Comparison of ENCODE assay signal across 14 cellular contexts in the genomic region with DNA sequence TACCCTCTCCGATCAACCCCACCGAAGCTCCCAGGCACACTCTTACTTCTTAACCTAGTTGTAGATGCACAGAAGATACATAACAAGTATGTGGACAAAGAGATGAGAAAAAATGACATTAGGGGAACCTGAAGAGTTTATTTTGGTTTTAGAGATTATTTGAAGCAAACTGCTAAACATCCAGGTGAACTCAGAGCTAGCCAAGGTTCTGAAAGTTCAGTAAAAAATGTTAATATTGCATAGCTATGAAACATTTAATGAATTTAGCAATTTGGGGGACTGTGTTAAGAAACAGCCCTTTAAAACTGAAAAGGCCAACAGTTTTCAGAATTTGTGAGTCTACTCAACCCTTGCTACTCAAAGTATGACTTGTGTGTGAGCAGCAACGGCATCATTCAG.
A peak's percentile ranks its signal among the peaks of the same experiment; 100 is the strongest.
DNase-seq lines count a peak whose midpoint lies in the region; ATAC-seq and TF ChIP-seq lines count a peak whose summit lies in the region.
"Had no signal": no experiment of that assay in that cellular context is flagged by ENCODE, and none has a peak within 500 bp of the region (broad histone marks: within the 10 kb centered on the region; RNA-seq: fewer than 3 reads in every experiment).

No MANE protein-coding gene starts in this region.

- H3K27me3 ChIP-seq in SK-N-SH (ENCODE audit: insufficient read depth) (no peaks in the 10 kb centered on the region), HL-60 (ENCODE audit: insufficient read depth, poor library complexity, severe bottlenecking) (no peaks in the 10 kb centered on the region)
- H3K27me3 ChIP-seq: BLaER1 treated with 17β-estradiol and CSF1 and Interleukin-3, amounts not matched to agents 10 nM and 100 nM had no signal

- TF ChIP-seq CTCF in SK-N-SH (IDR thresholded peaks at IDR 0.05) (no peak), HL-60 (IDR thresholded peaks at IDR 0.05; ENCODE audit: insufficient read depth, low read length) (no peak), GM13976 (IDR thresholded peaks at IDR 0.05; ENCODE audit: borderline replicate concordance, control extremely low read depth, extremely low read depth, insufficient read depth, missing control alignments) (no peak)

- H3K27ac ChIP-seq in SK-N-SH (ENCODE audit: low read depth in 2 of 2, low read length in 1 of 2) (no peak overlapping the region), HL-60 (replicated peaks) (peak overlapping the region; percentile 68)
- H3K27ac ChIP-seq: 22Rv1; BLaER1 treated with 17β-estradiol and CSF1 and Interleukin-3, amounts not matched to agents 10 nM and 100 nM had no signal

- in situ Hi-C loops in GM13976 (cut with MboI; ENCODE audit: low sequenced_read_pairs, unreplicated experiment), result no loop called here

- no peaks in the 10 kb centered on the region for H4K20me1 ChIP-seq in SK-N-SH (ENCODE audit: insufficient read depth)
- H4K20me1 ChIP-seq: BLaER1 treated with 17β-estradiol and CSF1 and Interleukin-3, amounts not matched to agents 10 nM and 100 nM had no signal

- no peak overlapping the region for H2AFZ ChIP-seq in SK-N-SH (ENCODE audit: low read depth)

- peaks cover 5% of the 10 kb centered on the region for H3F3A ChIP-seq in SK-N-SH (replicated peaks; ENCODE audit: insufficient read depth)

- TF ChIP-seq EP300 in SK-N-SH (IDR thresholded peaks at IDR 0.05; ENCODE audit: borderline replicate concordance in 1 of 2, low read depth in 1 of 2, low read length in 1 of 2), result no peak

- no peak overlapping the region for H3K4me2 ChIP-seq in SK-N-SH

- H3K4me3 ChIP-seq in SK-N-SH (ENCODE audit: low read depth in 2 of 2, low read length in 1 of 2), result no peak overlapping the region
- H3K4me3 ChIP-seq in HL-60 (replicated peaks; ENCODE audit: insufficient read depth, low read length), result no peak overlapping the region
- H3K4me3 ChIP-seq: BLaER1 treated with 17β-estradiol and CSF1 and Interleukin-3, amounts not matched to agents 10 nM and 100 nM; HAP-1 had no signal

- H3K36me3 ChIP-seq in SK-N-SH (replicated peaks in 1 of 2; ENCODE audit: control insufficient read depth in 1 of 2, insufficient read depth in 2 of 2, low read length in 1 of 2), result peaks cover 15 to 32% of the 10 kb centered on the region in 2 experiments
- H3K36me3 ChIP-seq: BLaER1 treated with 17β-estradiol and CSF1 and Interleukin-3, amounts not matched to agents 10 nM and 100 nM; HAP-1 had no signal

- H3K79me2 ChIP-seq in SK-N-SH (ENCODE audit: insufficient read depth), result peaks cover 10% of the 10 kb centered on the region; the same call in 1 of the 2 replicates

- 93% methylated on average over 3 of the region's 3 CpGs for WGBS in SK-N-SH (ENCODE audit: low lambda C conversion rate)

- ATAC-seq in SK-N-SH treated with all-trans-retinoic acid at 6 μM for 48 hours, result no peak
- ATAC-seq: HepG2 had no signal

- DNase-seq in SK-N-SH, result no peak
- no peak for DNase-seq in HL-60 (ENCODE audit: low read depth in 1 of 2, low spot score in 1 of 2)
- DNase-seq in NCI-H187 (lab: John Stamatoyannopoulos, UW), result no peak
- no peak for DNase-seq in amniotic stem cell (lab: John Stamatoyannopoulos, UW)
- no peak for DNase-seq in GM13976 (ENCODE audit: low spot score)
- DNase-seq: CD4-positive, alpha-beta T cell; DMS79; EL had no signal

- H3K9me2 ChIP-seq in SK-N-SH, result no peaks in the 10 kb centered on the region

- CTCF ChIA-PET in SK-N-SH (lab: Yijun Ruan, JAX), result interaction anchor here (0.7 to 1.6 kb wide), 3 partner anchors 114 to 139 kb away, joined by 3 to 9 read pairs (median 6); no protein-coding TSS in a partner anchor

- POLR2A ChIA-PET in SK-N-SH (lab: Yijun Ruan, JAX), result no interaction called here

- H3K4me1 ChIP-seq in SK-N-SH (ENCODE audit: control insufficient read depth in 1 of 2, insufficient read depth in 2 of 2, low read depth in 1 of 2, low read length in 1 of 2), result peaks cover 0 to 3% of the 10 kb centered on the region in 2 experiments; a peak in 3 of 4 replicates
- H3K4me1 ChIP-seq: HAP-1 had no signal

- no peak overlapping the region for H3K9ac ChIP-seq in SK-N-SH
- H3K9ac ChIP-seq: BLaER1 treated with 17β-estradiol and CSF1 and Interleukin-3, amounts not matched to agents 10 nM and 100 nM had no signal

- no peaks in the 10 kb centered on the region for H3K9me3 ChIP-seq in SK-N-SH
- H3K9me3 ChIP-seq: BLaER1 treated with 17β-estradiol and CSF1 and Interleukin-3, amounts not matched to agents 10 nM and 100 nM; HAP-1 had no signal

- no peak for TF ChIP-seq RAD21 in SK-N-SH (IDR thresholded peaks at IDR 0.05; ENCODE audit: low read length)

TF ChIP-seq in SK-N-SH, 30 proteins besides CTCF, POLR2A, EP300 and RAD21 (continues in another document):
- no peak for TF ChIP-seq GABPA (IDR thresholded peaks at IDR 0.05; ENCODE audit: low read depth)
- TF ChIP-seq, protein P1, sequence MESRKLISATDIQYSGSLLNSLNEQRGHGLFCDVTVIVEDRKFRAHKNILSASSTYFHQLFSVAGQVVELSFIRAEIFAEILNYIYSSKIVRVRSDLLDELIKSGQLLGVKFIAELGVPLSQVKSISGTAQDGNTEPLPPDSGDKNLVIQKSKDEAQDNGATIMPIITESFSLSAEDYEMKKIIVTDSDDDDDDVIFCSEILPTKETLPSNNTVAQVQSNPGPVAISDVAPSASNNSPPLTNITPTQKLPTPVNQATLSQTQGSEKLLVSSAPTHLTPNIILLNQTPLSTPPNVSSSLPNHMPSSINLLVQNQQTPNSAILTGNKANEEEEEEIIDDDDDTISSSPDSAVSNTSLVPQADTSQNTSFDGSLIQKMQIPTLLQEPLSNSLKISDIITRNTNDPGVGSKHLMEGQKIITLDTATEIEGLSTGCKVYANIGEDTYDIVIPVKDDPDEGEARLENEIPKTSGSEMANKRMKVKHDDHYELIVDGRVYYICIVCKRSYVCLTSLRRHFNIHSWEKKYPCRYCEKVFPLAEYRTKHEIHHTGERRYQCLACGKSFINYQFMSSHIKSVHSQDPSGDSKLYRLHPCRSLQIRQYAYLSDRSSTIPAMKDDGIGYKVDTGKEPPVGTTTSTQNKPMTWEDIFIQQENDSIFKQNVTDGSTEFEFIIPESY (IDR thresholded peaks at IDR 0.05; ENCODE audit: borderline replicate concordance, low read depth), result no peak

TF ChIP-seq in SK-N-SH treated with all-trans-retinoic acid at 6 μM for 48 hours, 23 proteins besides CTCF, POLR2A, EP300 and RAD21 (continues in another document):
- TF ChIP-seq ZNF8 (CRISPR knock-in tag; IDR thresholded peaks at IDR 0.05), result no peak
- TF ChIP-seq, protein P2, sequence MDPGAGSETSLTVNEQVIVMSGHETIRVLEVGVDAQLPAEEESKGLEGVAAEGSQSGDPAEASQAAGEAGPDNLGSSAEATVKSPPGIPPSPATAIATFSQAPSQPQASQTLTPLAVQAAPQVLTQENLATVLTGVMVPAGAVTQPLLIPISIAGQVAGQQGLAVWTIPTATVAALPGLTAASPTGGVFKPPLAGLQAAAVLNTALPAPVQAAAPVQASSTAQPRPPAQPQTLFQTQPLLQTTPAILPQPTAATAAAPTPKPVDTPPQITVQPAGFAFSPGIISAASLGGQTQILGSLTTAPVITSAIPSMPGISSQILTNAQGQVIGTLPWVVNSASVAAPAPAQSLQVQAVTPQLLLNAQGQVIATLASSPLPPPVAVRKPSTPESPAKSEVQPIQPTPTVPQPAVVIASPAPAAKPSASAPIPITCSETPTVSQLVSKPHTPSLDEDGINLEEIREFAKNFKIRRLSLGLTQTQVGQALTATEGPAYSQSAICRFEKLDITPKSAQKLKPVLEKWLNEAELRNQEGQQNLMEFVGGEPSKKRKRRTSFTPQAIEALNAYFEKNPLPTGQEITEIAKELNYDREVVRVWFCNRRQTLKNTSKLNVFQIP (CRISPR knock-in tag; IDR thresholded peaks at IDR 0.05; ENCODE audit: borderline replicate concordance, low read depth), result no peak
- TF ChIP-seq PPARA (CRISPR knock-in tag; IDR thresholded peaks at IDR 0.05; ENCODE audit: borderline replicate concordance), result no peak
- TF ChIP-seq OSR1 (CRISPR knock-in tag; IDR thresholded peaks at IDR 0.05), result no peak
- no peak for TF ChIP-seq GLIS3 (CRISPR knock-in tag; IDR thresholded peaks at IDR 0.05)
- TF ChIP-seq ARNTL (CRISPR knock-in tag; IDR thresholded peaks at IDR 0.05; ENCODE audit: borderline replicate concordance, low read depth), result no peak
- no peak for TF ChIP-seq SNAI2 (CRISPR knock-in tag; IDR thresholded peaks at IDR 0.05)
- TF ChIP-seq BACH2 (CRISPR knock-in tag; IDR thresholded peaks at IDR 0.05; ENCODE audit: borderline replicate concordance), result no peak
- TF ChIP-seq RARB (CRISPR knock-in tag; IDR thresholded peaks at IDR 0.05), result no peak

TF ChIP-seq in PFSK-1, 5 proteins besides CTCF, POLR2A, EP300 and RAD21:
- no peak for TF ChIP-seq TAF1 (IDR thresholded peaks at IDR 0.05; ENCODE audit: borderline replicate concordance, insufficient read depth, low read length)
- TF ChIP-seq, protein P3, sequence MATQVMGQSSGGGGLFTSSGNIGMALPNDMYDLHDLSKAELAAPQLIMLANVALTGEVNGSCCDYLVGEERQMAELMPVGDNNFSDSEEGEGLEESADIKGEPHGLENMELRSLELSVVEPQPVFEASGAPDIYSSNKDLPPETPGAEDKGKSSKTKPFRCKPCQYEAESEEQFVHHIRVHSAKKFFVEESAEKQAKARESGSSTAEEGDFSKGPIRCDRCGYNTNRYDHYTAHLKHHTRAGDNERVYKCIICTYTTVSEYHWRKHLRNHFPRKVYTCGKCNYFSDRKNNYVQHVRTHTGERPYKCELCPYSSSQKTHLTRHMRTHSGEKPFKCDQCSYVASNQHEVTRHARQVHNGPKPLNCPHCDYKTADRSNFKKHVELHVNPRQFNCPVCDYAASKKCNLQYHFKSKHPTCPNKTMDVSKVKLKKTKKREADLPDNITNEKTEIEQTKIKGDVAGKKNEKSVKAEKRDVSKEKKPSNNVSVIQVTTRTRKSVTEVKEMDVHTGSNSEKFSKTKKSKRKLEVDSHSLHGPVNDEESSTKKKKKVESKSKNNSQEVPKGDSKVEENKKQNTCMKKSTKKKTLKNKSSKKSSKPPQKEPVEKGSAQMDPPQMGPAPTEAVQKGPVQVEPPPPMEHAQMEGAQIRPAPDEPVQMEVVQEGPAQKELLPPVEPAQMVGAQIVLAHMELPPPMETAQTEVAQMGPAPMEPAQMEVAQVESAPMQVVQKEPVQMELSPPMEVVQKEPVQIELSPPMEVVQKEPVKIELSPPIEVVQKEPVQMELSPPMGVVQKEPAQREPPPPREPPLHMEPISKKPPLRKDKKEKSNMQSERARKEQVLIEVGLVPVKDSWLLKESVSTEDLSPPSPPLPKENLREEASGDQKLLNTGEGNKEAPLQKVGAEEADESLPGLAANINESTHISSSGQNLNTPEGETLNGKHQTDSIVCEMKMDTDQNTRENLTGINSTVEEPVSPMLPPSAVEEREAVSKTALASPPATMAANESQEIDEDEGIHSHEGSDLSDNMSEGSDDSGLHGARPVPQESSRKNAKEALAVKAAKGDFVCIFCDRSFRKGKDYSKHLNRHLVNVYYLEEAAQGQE (IDR thresholded peaks at IDR 0.05; ENCODE audit: insufficient read depth in 1 of 2, low read depth in 2 of 2, low read length in 2 of 2), result peak; percentile 31 to 37; a peak in 1 of 4 replicates
TF ChIP-seq in PFSK-1: peak in this region for 1.
